ENCODE assay signal across 13 cellular contexts in genomic region chr2:220034356-220035121, GRCh38.
DNase-seq lines count a peak whose midpoint lies in the region; FAIRE-seq and TF ChIP-seq lines count a peak whose summit lies in the region.
"Had no signal": no experiment of that assay in that cellular context is flagged by ENCODE, and none has a peak within 500 bp of the region (broad histone marks: within the 10 kb centered on the region; RNA-seq: fewer than 3 reads in every experiment).

No MANE protein-coding gene starts in this region.

- no peak overlapping the region for H3K9ac ChIP-seq in SK-N-MC (ENCODE audit: insufficient read length)

- no peak overlapping the region for H3K4me3 ChIP-seq in SK-N-MC
- no peak overlapping the region for H3K4me3 ChIP-seq in fibroblast of pulmonary artery (replicated peaks; ENCODE audit: low read depth, low read length)
- H3K4me3 ChIP-seq: skin epidermis had no signal

- FAIRE-seq in GM19239 (lab: Jason Lieb, UNC): no peak
- FAIRE-seq: H1 had no signal

- H3K27ac ChIP-seq in SK-N-MC: peak overlapping the region; percentile 75

- no peaks in the 10 kb centered on the region for H3K9me3 ChIP-seq in SK-N-MC (ENCODE audit: low read depth, low read length)

- TF ChIP-seq CTCF in fibroblast of pulmonary artery (IDR thresholded peaks at IDR 0.05; ENCODE audit: low read length, missing control alignments): no peak

- DNase-seq in GM03348 (ENCODE audit: low spot score) (peak; percentile 87), SK-N-MC (ENCODE audit: low read depth, low spot score) (no peak), fibroblast of pulmonary artery (ENCODE audit: low read depth) (peak; percentile 67), renal cortical epithelial cell (ENCODE audit: low read depth) (peak; percentile 78), GM19239 (ENCODE audit: insufficient read length, low spot score) (no peak), SK-N-DZ (ENCODE audit: low spot score) (no peak), GF-D8 (lab: John Stamatoyannopoulos, UW) (no peak)
- DNase-seq in activated CD4-positive, CD25-positive, alpha-beta regulatory T cell treated with anti-CD3 and anti-CD28 coated beads, Interleukin-2, amount 50 U/mL, for 72 hours: no peak
- DNase-seq: CD8-positive, alpha-beta memory T cell; naive thymus-derived CD4-positive, alpha-beta T cell; NCI-H1694 had no signal

- H3K36me3 ChIP-seq in SK-N-MC (ENCODE audit: insufficient read depth, low read length): no peaks in the 10 kb centered on the region

Comparison
In these comparisons a context has a peak if more than half of its experiments do, and no peak if none do; other contexts are left out.
1. DNase-seq: peak in GM03348 (single experiment), fibroblast of pulmonary artery (single experiment) and renal cortical epithelial cell (single experiment); none in SK-N-MC (single experiment), GM19239 (single experiment), SK-N-DZ (single experiment), activated CD4-positive, CD25-positive, alpha-beta regulatory T cell treated with anti-CD3 and anti-CD28 coated beads, Interleukin-2, amount 50 U/mL, for 72 hours (single experiment) and GF-D8 (single experiment).